In the genomic region with DNA sequence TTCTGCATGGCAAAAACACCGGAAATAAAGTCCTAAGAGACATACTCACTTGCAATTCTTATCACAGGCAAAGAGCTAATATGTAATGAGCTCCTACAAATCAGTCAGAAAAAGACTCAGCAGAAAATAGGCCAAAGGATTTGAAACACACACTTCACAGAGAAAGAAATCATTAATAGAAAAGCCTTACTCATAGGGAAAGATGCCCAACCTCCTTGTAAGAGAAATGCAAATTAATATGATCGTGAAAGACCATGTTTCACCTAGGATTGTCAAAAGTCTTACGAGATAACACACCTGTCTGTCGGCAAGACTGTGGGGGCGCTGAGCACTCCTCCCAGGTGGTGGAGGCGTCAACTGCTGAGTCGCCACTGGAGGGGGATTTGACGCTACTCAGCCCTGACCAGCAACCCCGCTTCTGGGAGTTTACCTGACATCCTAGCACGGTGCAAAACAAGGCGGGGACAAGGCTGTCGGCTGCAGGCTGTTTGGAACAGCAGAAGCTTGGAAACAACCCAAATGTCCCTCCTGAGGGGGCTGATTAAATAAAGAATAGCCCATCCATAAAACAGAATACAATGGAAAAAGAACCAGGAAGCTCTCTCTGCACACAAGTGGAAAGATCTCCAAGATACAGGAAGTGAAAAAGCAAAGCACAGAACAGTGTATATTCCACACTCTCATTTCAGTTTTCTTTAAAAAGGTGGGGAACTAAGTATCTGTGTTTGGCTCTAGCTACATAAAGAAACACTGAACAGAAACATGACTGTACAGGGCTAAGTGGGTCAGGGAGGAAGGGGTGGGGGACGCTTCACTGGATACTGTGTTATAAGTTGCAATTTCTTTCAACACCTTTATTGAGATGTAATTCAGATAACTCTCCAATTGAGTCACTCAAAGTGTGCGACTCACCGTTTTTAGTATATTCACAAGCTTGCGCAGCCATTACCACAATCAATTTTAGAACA, we compare ENCODE assay signal across 10 cellular contexts. TPM values are rescaled to one million over a fixed set of nuclear protein-coding genes. Genes with fewer than 3 reads are reported as not detected.
DNase-seq lines count a peak whose midpoint lies in the region; ATAC-seq and TF ChIP-seq lines count a peak whose summit lies in the region.
"Had no signal": no experiment of that assay in that cellular context is flagged by ENCODE, and none has a peak within 500 bp of the region (broad histone marks: within the 10 kb centered on the region; RNA-seq: fewer than 3 reads in every experiment).

No MANE protein-coding gene starts in this region.

- CTCF ChIA-PET in Calu3 (lab: Charles Lee) = interaction anchor here (0.6 to 1.4 kb wide), 13 partner anchors 8 to 253 kb away, joined by 3 to 8 read pairs (median 3); a partner anchor contains a TSS

- ATAC-seq in GM19455 (IDR thresholded peaks at IDR 0.05; ENCODE audit: unreplicated experiment) (peak; percentile 66), HG03521 (IDR thresholded peaks at IDR 0.05; ENCODE audit: unreplicated experiment) (peak; percentile 63), HG02623 (IDR thresholded peaks at IDR 0.05; ENCODE audit: unreplicated experiment) (no peak)

- DNase-seq in Calu3 (peak; percentile 47), epithelial cell of esophagus (ENCODE audit: low read depth) (peak; percentile 73), neural progenitor cell (ENCODE audit: low spot score) (peak; percentile 49), NCI-H2107 (lab: John Stamatoyannopoulos, UW) (no peak)
- DNase-seq in activated CD4-positive, alpha-beta T cell treated with anti-CD3 and anti-CD28 coated beads for 4 hours = peak; percentile 28 to 42

- no peak overlapping the region for H2AFZ ChIP-seq in neural progenitor cell (replicated peaks)

- H3K4me2 ChIP-seq in neural progenitor cell = no peak overlapping the region
- H3K4me2 ChIP-seq: KMS-11 had no signal

- H3K9ac ChIP-seq in neural progenitor cell = peak overlapping the region; percentile 5
- H3K9ac ChIP-seq: KMS-11 had no signal

- H3K4me3 Mint-ChIP-seq in Calu3 (ENCODE audit: low read depth, unreplicated experiment) (peak overlapping the region; percentile 43), neural progenitor cell (no peak overlapping the region)

- peak overlapping the region; percentile 19 for H3K4me3 ChIP-seq in epithelial cell of esophagus (ENCODE audit: low read length)
- H3K4me3 ChIP-seq in neural progenitor cell = no peak overlapping the region

- H3K9me3 ChIP-seq in neural progenitor cell (ENCODE audit: low read depth) = no peaks in the 10 kb centered on the region
- H3K9me3 ChIP-seq: neutrophil had no signal

- peaks cover 94% of the 10 kb centered on the region for H3K79me2 ChIP-seq in neural progenitor cell (ENCODE audit: low read depth)

- peaks cover 4% of the 10 kb centered on the region for H3F3A ChIP-seq in neural progenitor cell (ENCODE audit: low read depth)

- H3K27ac ChIP-seq in neural progenitor cell = peak overlapping the region; percentile 54
- H3K27ac ChIP-seq: KMS-11, neutrophil had no signal

- TF ChIP-seq CTCF in Calu3 (IDR thresholded peaks at IDR 0.05; ENCODE audit: unreplicated experiment) (no peak), epithelial cell of esophagus (IDR thresholded peaks at IDR 0.05; ENCODE audit: insufficient read depth, low read depth, low read length, missing control alignments) (peak; percentile 5), neural progenitor cell (IDR thresholded peaks at IDR 0.05) (no peak)

- no peaks in the 10 kb centered on the region for H3K27me3 Mint-ChIP-seq in Calu3 (ENCODE audit: unreplicated experiment)
- H3K27me3 Mint-ChIP-seq in neural progenitor cell (ENCODE audit: insufficient read depth, low read depth) = peaks cover 2% of the 10 kb centered on the region

- H3K36me3 ChIP-seq in neural progenitor cell = peaks cover 3% of the 10 kb centered on the region

- no TSS peak for BruUV-seq in Calu3 (replicated peaks; lab: Mats Ljungman, UMichigan)

- H3K9me3 Mint-ChIP-seq in Calu3 (ENCODE audit: low read depth, unreplicated experiment) = no peaks in the 10 kb centered on the region
- H3K9me3 Mint-ChIP-seq in neural progenitor cell = no peaks in the 10 kb centered on the region

- intact Hi-C loops in Calu3 (cut with micrococcal nuclease; ENCODE audit: unreplicated experiment) = no loop called here

- H3K27ac Mint-ChIP-seq in Calu3 (ENCODE audit: unreplicated experiment) (peak overlapping the region; percentile 28), neural progenitor cell (no peak overlapping the region)

- H3K36me3 Mint-ChIP-seq in Calu3 (ENCODE audit: insufficient read depth, unreplicated experiment) (peaks cover 58% of the 10 kb centered on the region), neural progenitor cell (peaks cover 32% of the 10 kb centered on the region)

- no peaks in the 10 kb centered on the region for H3K27me3 ChIP-seq in neural progenitor cell
- H3K27me3 ChIP-seq: neutrophil had no signal

- H3K4me1 Mint-ChIP-seq in Calu3 (ENCODE audit: low read depth, unreplicated experiment) (peaks cover 35% of the 10 kb centered on the region), neural progenitor cell (peaks cover 16% of the 10 kb centered on the region)

- H3K4me1 ChIP-seq in neural progenitor cell = peaks cover 10% of the 10 kb centered on the region

- H4K20me1 ChIP-seq in neural progenitor cell (ENCODE audit: low read depth) = peaks cover 100% of the 10 kb centered on the region

RNA-seq across cellular contexts. Expression of a gene that starts 11.5 kb away (rescaled TPM):
- 172 and 178 TPM in 2 replicates for total RNA-seq in Calu3 (2022)
- 106 and 205 TPM in 2 replicates for total RNA-seq in neural progenitor cell (ENCODE audit: low replicate concordance)

RNA-seq across cellular contexts. Expression of a gene that starts 33.0 kb away (rescaled TPM):
- total RNA-seq in Calu3 (2022) = 113 and 114 TPM in 2 replicates
- total RNA-seq in neural progenitor cell (ENCODE audit: low replicate concordance) = 26.5 and 43.3 TPM in 2 replicates
